In the genomic region with DNA sequence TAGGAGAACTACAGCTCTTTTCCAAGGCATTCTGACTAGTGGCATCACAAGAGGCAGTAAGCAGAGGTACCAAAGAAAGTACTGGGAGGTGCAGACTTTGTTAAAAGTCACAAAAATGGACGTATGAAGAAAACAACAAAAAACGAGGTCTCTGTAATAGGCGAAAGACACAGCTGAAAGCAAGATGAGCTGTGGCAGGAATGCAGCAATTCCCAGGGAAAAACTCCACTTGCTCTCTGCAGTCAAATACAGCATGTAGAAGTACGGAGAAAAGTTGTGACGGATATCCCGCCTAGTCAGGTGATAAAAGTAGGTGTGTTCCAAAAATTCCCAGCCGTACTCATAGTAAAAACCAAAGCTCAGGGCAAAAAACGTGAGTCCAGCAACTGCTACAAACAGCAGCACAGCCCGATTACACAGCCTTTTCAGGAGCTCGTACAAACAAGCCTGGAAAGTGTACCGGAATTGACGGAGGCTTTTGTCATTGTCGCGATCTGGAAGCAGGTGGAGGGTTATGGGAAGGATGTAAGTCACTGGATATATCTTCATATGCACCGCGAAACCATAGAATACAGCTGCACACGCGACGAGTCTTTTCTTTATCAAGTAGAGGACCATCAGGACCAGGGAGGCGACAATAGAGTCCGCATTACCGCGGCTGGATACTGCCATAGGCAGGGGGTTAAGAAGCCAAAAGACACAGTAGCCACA, we compare ENCODE assay signal across 8 cellular contexts. TPM values are rescaled to one million over a fixed set of nuclear protein-coding genes. Genes with fewer than 3 reads are reported as not detected.
A peak's percentile ranks its signal among the peaks of the same experiment; 100 is the strongest.
DNase-seq lines count a peak whose midpoint lies in the region; ATAC-seq and TF ChIP-seq lines count a peak whose summit lies in the region.

No MANE protein-coding gene starts in this region.

- peak overlapping the region; percentile 100 for H3K4me2 ChIP-seq in fibroblast of lung (ENCODE audit: extremely low read depth, insufficient read depth, low read length)

- peak overlapping the region; percentile 99 for H2AFZ ChIP-seq in fibroblast of lung (ENCODE audit: low read length)

- H3K4me3 ChIP-seq in fibroblast of lung (replicated peaks in 1 of 4; ENCODE audit: control extremely low read depth in 1 of 4, insufficient read depth in 1 of 4, low read depth in 3 of 4, low read length in 4 of 4) = peak overlapping the region; percentile 73 to 98 (median 90)

- H3K36me3 ChIP-seq in fibroblast of lung (ENCODE audit: control insufficient read depth, insufficient read depth, low read length) = no peaks in the 10 kb centered on the region

- peak; percentile 24 for ATAC-seq in HG02759 (IDR thresholded peaks at IDR 0.05; ENCODE audit: unreplicated experiment)
- ATAC-seq in omental fat pad (ENCODE audit: low FRiP score) = peak; percentile 40

- H3K79me2 ChIP-seq in fibroblast of lung (ENCODE audit: control insufficient read depth, insufficient read depth, low read length) = peaks cover 2% of the 10 kb centered on the region

- peak; percentile 26 for DNase-seq in NCI-H2227 (lab: John Stamatoyannopoulos, UW; ENCODE audit: unreplicated experiment)
- DNase-seq in NCI-H2227 treated with DMSO at 0.1 percent for 48 hours (lab: John Stamatoyannopoulos, UW) = no peak
- peak; percentile 33 for DNase-seq in SW480 (ENCODE audit: low spot score)
- peak in 1 of 2 donors; percentile 2 for DNase-seq in fibroblast of lung (ENCODE audit: low read depth in 2 of 2)
- DNase-seq in omental fat pad (ENCODE audit: low spot score) = no peak
- no peak for DNase-seq in posterior cingulate gyrus
- no peak for DNase-seq in activated effector memory CD4-positive, alpha-beta T cell treated with Interleukin-2 at 50 U/mL for 16 hours

- TF ChIP-seq CTCF in fibroblast of lung (conservative IDR thresholded peaks at IDR 0.05 in 1 of 2, IDR thresholded peaks at IDR 0.05 in 1 of 2; ENCODE audit: low read depth in 1 of 2, low read length in 2 of 2) = no peak
- no peak for TF ChIP-seq CTCF in omental fat pad (IDR thresholded peaks at IDR 0.05)

- no peak overlapping the region for H3K9ac ChIP-seq in fibroblast of lung (ENCODE audit: insufficient read depth, low read length)

- intact Hi-C loops in posterior cingulate gyrus (cut with DNase I) = no loop called here

- peaks cover 4% of the 10 kb centered on the region for H3K27me3 ChIP-seq in fibroblast of lung (ENCODE audit: control insufficient read depth, insufficient read depth, low read length)

- no peak overlapping the region for H3K27ac ChIP-seq in fibroblast of lung (ENCODE audit: insufficient read depth, low read length)

- H4K20me1 ChIP-seq in fibroblast of lung (ENCODE audit: control insufficient read depth, extremely low read depth, insufficient read depth, low read length) = no peaks in the 10 kb centered on the region

- peaks cover 3% of the 10 kb centered on the region for H3K4me1 ChIP-seq in fibroblast of lung (ENCODE audit: control insufficient read depth, extremely low read depth, insufficient read depth, low read length)

- no peaks in the 10 kb centered on the region for H3K9me3 ChIP-seq in fibroblast of lung (ENCODE audit: control insufficient read depth, insufficient read depth, low read depth, low read length)

RNA-seq across cellular contexts. Expression of gene PIGM, which starts 1.0 kb away (rescaled TPM):
- 4.1 and 4.5 TPM in 2 replicates for total RNA-seq in fibroblast of lung
- 6.4 and 6.7 TPM in 2 replicates for polyA plus RNA-seq in fibroblast of lung
- 4.3 and 5.4 TPM in 2 replicates for polyA plus RNA-seq in fibroblast of lung (2012)
- 2.6 and 4.9 TPM in 2 replicates for polyA minus RNA-seq in fibroblast of lung (ENCODE audit: low replicate concordance)
- total RNA-seq in omental fat pad = 1 to 10 TPM; 3.0 to 4.7 (median 4.0) TPM

RNA-seq across cellular contexts. Expression of gene KCNJ10, which starts 39.1 kb away (rescaled TPM):
- total RNA-seq in fibroblast of lung = not detected in 2 replicates
- not detected in 2 replicates for polyA plus RNA-seq in fibroblast of lung
- not detected in 2 replicates for polyA plus RNA-seq in fibroblast of lung (2012)
- not detected in 2 replicates for polyA minus RNA-seq in fibroblast of lung (ENCODE audit: low replicate concordance)
- not detected for total RNA-seq in omental fat pad

RNA-seq across cellular contexts. Expression of gene KCNJ9, which starts 50.5 kb away (rescaled TPM):
- total RNA-seq in fibroblast of lung (under 0.01 TPM in 2 replicates), omental fat pad (not detected)
- polyA plus RNA-seq in fibroblast of lung = not detected in 2 replicates
- not detected in 2 replicates for polyA plus RNA-seq in fibroblast of lung (2012)
- not detected in 2 replicates for polyA minus RNA-seq in fibroblast of lung (ENCODE audit: low replicate concordance)

Comparison
In these comparisons a context has a peak if more than half of its experiments do, and no peak if none do; other contexts are left out.
1. DNase-seq: peak in NCI-H2227 (single experiment) and SW480 (single experiment); none in NCI-H2227 treated with DMSO at 0.1 percent for 48 hours (single experiment), omental fat pad (single experiment), posterior cingulate gyrus (0 of 10) and activated effector memory CD4-positive, alpha-beta T cell treated with Interleukin-2 at 50 U/mL for 16 hours (single experiment).